Comparison of ENCODE assay signal across 8 cellular contexts in genomic region chr19:14089662-14090508, GRCh38. TPM values are rescaled to one million over a fixed set of nuclear protein-coding genes. Genes with fewer than 3 reads are reported as not detected.
DNase-seq lines count a peak whose midpoint lies in the region; ATAC-seq lines count a peak whose summit lies in the region.

No MANE protein-coding gene starts in this region.

- peak; percentile 65 for DNase-seq in EH (ENCODE audit: low read depth)
- DNase-seq in SJSA1 (ENCODE audit: low read depth in 1 of 2, low spot score in 2 of 2): peak; percentile 45 to 63
- DNase-seq in activated naive CD8-positive, alpha-beta T cell treated with anti-CD3 and anti-CD28 coated beads, Interleukin-2, amount 50 U/mL, for 24 hours: peak; percentile 58
- DNase-seq in left ventricle myocardium superior: peak; percentile 79
- DNase-seq in retina: peak; percentile 56

- peaks cover 22% of the 10 kb centered on the region for H3K36me3 ChIP-seq in SJSA1

- H3K4me3 Mint-ChIP-seq in activated naive CD8-positive, alpha-beta T cell treated with anti-CD3 and anti-CD28 coated beads, Interleukin-2, amount 50 U/mL, for 24 hours: peak overlapping the region; percentile 80

- peaks cover 17% of the 10 kb centered on the region for H3K36me3 Mint-ChIP-seq in activated naive CD8-positive, alpha-beta T cell treated with anti-CD3 and anti-CD28 coated beads, Interleukin-2, amount 50 U/mL, for 24 hours (ENCODE audit: low read depth)

- intact Hi-C loops in left ventricle myocardium superior (cut with micrococcal nuclease): no loop called here

- peak overlapping the region; percentile 44 for H3K27ac Mint-ChIP-seq in activated naive CD8-positive, alpha-beta T cell treated with anti-CD3 and anti-CD28 coated beads, Interleukin-2, amount 50 U/mL, for 24 hours

- peak overlapping the region; percentile 63 for H3K4me3 ChIP-seq in SJSA1

- no peak overlapping the region for H3K27ac ChIP-seq in SJSA1

- H3K9me3 Mint-ChIP-seq in activated naive CD8-positive, alpha-beta T cell treated with anti-CD3 and anti-CD28 coated beads, Interleukin-2, amount 50 U/mL, for 24 hours: peaks cover 7% of the 10 kb centered on the region

- no peaks in the 10 kb centered on the region for H3K27me3 Mint-ChIP-seq in activated naive CD8-positive, alpha-beta T cell treated with anti-CD3 and anti-CD28 coated beads, Interleukin-2, amount 50 U/mL, for 24 hours

- H3K9me3 ChIP-seq in SJSA1 (replicated peaks): peaks cover 8% of the 10 kb centered on the region; the same call in 1 of the 2 replicates

- ATAC-seq in HG02642 (IDR thresholded peaks at IDR 0.05; ENCODE audit: poor library complexity, unreplicated experiment) (peak; percentile 20), left ventricle myocardium superior (peak; percentile 9), GM18861 (IDR thresholded peaks at IDR 0.05; ENCODE audit: unreplicated experiment) (no peak), HG03139 (IDR thresholded peaks at IDR 0.05; ENCODE audit: unreplicated experiment) (no peak)
- peak; percentile 13 for ATAC-seq in activated naive CD8-positive, alpha-beta T cell treated with anti-CD3 and anti-CD28 coated beads, Interleukin-2, amount 50 U/mL, for 24 hours

- H3K4me1 Mint-ChIP-seq in activated naive CD8-positive, alpha-beta T cell treated with anti-CD3 and anti-CD28 coated beads, Interleukin-2, amount 50 U/mL, for 24 hours: peaks cover 20% of the 10 kb centered on the region

- H3K27me3 ChIP-seq in SJSA1 (replicated peaks): no peaks in the 10 kb centered on the region

- peaks cover 13% of the 10 kb centered on the region for H3K4me1 ChIP-seq in SJSA1 (replicated peaks)

RNA-seq across cellular contexts. Expression of gene SAMD1, which starts 0.7 kb away (rescaled TPM):
- total RNA-seq in SJSA1 (2014; rRNA removed; shearing (Covaris generic)): 64.1 and 130 TPM in 2 replicates
- 58.0 TPM for total RNA-seq in left ventricle myocardium superior

RNA-seq across cellular contexts. Expression of gene C19orf67, which starts 4.3 kb away (rescaled TPM):
- not detected in 2 replicates for total RNA-seq in SJSA1 (2014; rRNA removed; shearing (Covaris generic))
- total RNA-seq in left ventricle myocardium superior: not detected

RNA-seq across cellular contexts. Expression of gene MISP3, which starts 17.3 kb away (rescaled TPM):
- total RNA-seq in SJSA1 (2014; rRNA removed; shearing (Covaris generic)): 0.34 TPM in 1 of 2 replicates, not detected in the other
- total RNA-seq in left ventricle myocardium superior: 6.8 TPM

RNA-seq across cellular contexts. Expression of gene PRKACA, which starts 27.7 kb away (rescaled TPM):
- 18.2 and 48.9 TPM in 2 replicates for total RNA-seq in SJSA1 (2014; rRNA removed; shearing (Covaris generic))
- total RNA-seq in left ventricle myocardium superior: 514 TPM

RNA-seq across cellular contexts. Expression of gene PALM3, which starts 28.0 kb away (rescaled TPM):
- total RNA-seq in SJSA1 (2014; rRNA removed; shearing (Covaris generic)): not detected in 2 replicates
- not detected for total RNA-seq in left ventricle myocardium superior

Comparison
In these comparisons a context has a peak if more than half of its experiments do, and no peak if none do; other contexts are left out.
1. ATAC-seq: peak in HG02642 (single experiment), activated naive CD8-positive, alpha-beta T cell treated with anti-CD3 and anti-CD28 coated beads, Interleukin-2, amount 50 U/mL, for 24 hours (single experiment) and left ventricle myocardium superior (single experiment); none in GM18861 (single experiment) and HG03139 (single experiment).
2. Peak in every context shown above with its lines, with median percentiles within 50 percentile points of each other: DNase-seq.